Comparison of ENCODE assay signal across 20 cellular contexts in genomic region chr5:154260224-154260859, GRCh38.
DNase-seq lines count a peak whose midpoint lies in the region; ATAC-seq and TF ChIP-seq lines count a peak whose summit lies in the region.
"Had no signal": no experiment of that assay in that cellular context is flagged by ENCODE, and none has a peak within 500 bp of the region (broad histone marks: within the 10 kb centered on the region; RNA-seq: fewer than 3 reads in every experiment).

No MANE protein-coding gene starts in this region.

- CTCF ChIA-PET in Calu3 (lab: Charles Lee) = no interaction called here

- no TSS peak for BruUV-seq in Calu3 (replicated peaks; lab: Mats Ljungman, UMichigan)

- no peak overlapping the region for H3K27ac ChIP-seq in lower lobe of right lung
- no peak overlapping the region for H3K27ac ChIP-seq in effector memory CD4-positive, alpha-beta T cell (ENCODE audit: insufficient read depth, low read length, poor library complexity, severe bottlenecking)
- H3K27ac ChIP-seq: upper lobe of left lung had no signal

- H3K4me3 Mint-ChIP-seq in nephron (no peak overlapping the region), Calu3 (ENCODE audit: low read depth, unreplicated experiment) (no peak overlapping the region)
- H3K4me3 Mint-ChIP-seq: activated B cell treated with CpG ODN at 0.5 μM for 24 hours; activated naive CD8-positive, alpha-beta T cell treated with anti-CD3 and anti-CD28 coated beads, Interleukin-2, amount 10 ng/mL, durations not matched to agents 7 days and 5 days; activated T-helper 1 cell treated with anti-CD3 and anti-CD28 coated beads, Interleukin-12 subunit alpha, Interleukin-12 subunit beta, Interleukin-2, Interleukin-4 antibody, amounts not matched to agents 30 ng/mL and 10 ng/mL and 1 ng/mL, durations not matched to agents 14 hours and 24 hours and 36 hours; CD8-positive, alpha-beta T cell; stimulated activated naive CD8-positive, alpha-beta T cell treated with anti-CD3 and anti-CD28 coated beads, Interleukin-15, amount 100 ng/mL, for 72 hours had no signal

- no peaks in the 10 kb centered on the region for H3K9me3 Mint-ChIP-seq in nephron
- no peaks in the 10 kb centered on the region for H3K9me3 Mint-ChIP-seq in Calu3 (ENCODE audit: low read depth, unreplicated experiment)
- H3K9me3 Mint-ChIP-seq: activated B cell treated with CpG ODN at 0.5 μM for 24 hours; activated naive CD8-positive, alpha-beta T cell treated with anti-CD3 and anti-CD28 coated beads, Interleukin-2, amount 10 ng/mL, durations not matched to agents 7 days and 5 days; activated T-helper 1 cell treated with anti-CD3 and anti-CD28 coated beads, Interleukin-12 subunit alpha, Interleukin-12 subunit beta, Interleukin-2, Interleukin-4 antibody, amounts not matched to agents 30 ng/mL and 10 ng/mL and 1 ng/mL, durations not matched to agents 14 hours and 24 hours and 36 hours; CD8-positive, alpha-beta T cell; stimulated activated naive CD8-positive, alpha-beta T cell treated with anti-CD3 and anti-CD28 coated beads, Interleukin-15, amount 100 ng/mL, for 72 hours had no signal

- H3K36me3 Mint-ChIP-seq in nephron (ENCODE audit: low read depth) = peaks cover 4% of the 10 kb centered on the region
- H3K36me3 Mint-ChIP-seq in Calu3 (ENCODE audit: insufficient read depth, unreplicated experiment) = peaks cover 2% of the 10 kb centered on the region

- H3K27ac Mint-ChIP-seq in nephron (peak overlapping the region; percentile 78 to 83 (median 78)), Calu3 (ENCODE audit: unreplicated experiment) (no peak overlapping the region)
- H3K27ac Mint-ChIP-seq: activated B cell treated with CpG ODN at 0.5 μM for 24 hours; activated naive CD8-positive, alpha-beta T cell treated with anti-CD3 and anti-CD28 coated beads, Interleukin-2, amount 10 ng/mL, durations not matched to agents 7 days and 5 days; activated T-helper 1 cell treated with anti-CD3 and anti-CD28 coated beads, Interleukin-12 subunit alpha, Interleukin-12 subunit beta, Interleukin-2, Interleukin-4 antibody, amounts not matched to agents 30 ng/mL and 10 ng/mL and 1 ng/mL, durations not matched to agents 14 hours and 24 hours and 36 hours; CD8-positive, alpha-beta T cell had no signal

- peak; percentile 79 for DNase-seq in AG20443 (ENCODE audit: low spot score)
- DNase-seq in MG63 = peak; percentile 24
- DNase-seq in choroid plexus epithelial cell (ENCODE audit: low read depth) = peak; percentile 42
- no peak for DNase-seq in lower lobe of right lung
- DNase-seq in effector memory CD4-positive, alpha-beta T cell = no peak
- DNase-seq in NCI-H2029 treated with DMSO at 0.1 percent for 48 hours (lab: John Stamatoyannopoulos, UW) = no peak
- no peak for DNase-seq in Calu3
- DNase-seq: activated B cell treated with CpG ODN at 0.5 μM for 24 hours; activated naive CD8-positive, alpha-beta T cell treated with anti-CD3 and anti-CD28 coated beads, Interleukin-2, amount 10 ng/mL, durations not matched to agents 7 days and 5 days; caudate nucleus; CD8-positive, alpha-beta T cell; effector CD8-positive, alpha-beta T cell; hypothalamus; kidney glomerular epithelial cell; NCI-H187 treated with DMSO at 0.1 percent for 48 hours; NCI-H446; stimulated activated naive CD8-positive, alpha-beta T cell treated with anti-CD3 and anti-CD28 coated beads, Interleukin-15, amount 100 ng/mL, for 72 hours; upper lobe of left lung had no signal

- no peak for ATAC-seq in lower lobe of right lung
- ATAC-seq: CD8-positive, alpha-beta T cell; stimulated activated naive CD8-positive, alpha-beta T cell treated with anti-CD3 and anti-CD28 coated beads, Interleukin-15, amount 100 ng/mL, for 72 hours had no signal

- no peak for TF ChIP-seq CTCF in choroid plexus epithelial cell (conservative IDR thresholded peaks at IDR 0.05; ENCODE audit: low read depth, low read length)
- no peak for TF ChIP-seq CTCF in nephron (IDR thresholded peaks at IDR 0.05; ENCODE audit: unreplicated experiment in 3 of 3)
- TF ChIP-seq CTCF in lower lobe of right lung (IDR thresholded peaks at IDR 0.05) = no peak
- no peak for TF ChIP-seq CTCF in Calu3 (IDR thresholded peaks at IDR 0.05; ENCODE audit: unreplicated experiment)

- peaks cover 15% of the 10 kb centered on the region for H3K27me3 Mint-ChIP-seq in nephron (ENCODE audit: low read depth)
- no peaks in the 10 kb centered on the region for H3K27me3 Mint-ChIP-seq in Calu3 (ENCODE audit: unreplicated experiment)
- H3K27me3 Mint-ChIP-seq: activated B cell treated with CpG ODN at 0.5 μM for 24 hours; stimulated activated naive CD8-positive, alpha-beta T cell treated with anti-CD3 and anti-CD28 coated beads, Interleukin-15, amount 100 ng/mL, for 72 hours had no signal

- H3K27me3 ChIP-seq in MG63 (no peaks in the 10 kb centered on the region), lower lobe of right lung (ENCODE audit: low read depth) (no peaks in the 10 kb centered on the region)
- no peaks in the 10 kb centered on the region for H3K27me3 ChIP-seq in effector memory CD4-positive, alpha-beta T cell (replicated peaks; ENCODE audit: control insufficient read depth, insufficient read depth, low read length, poor library complexity, severe bottlenecking)
- H3K27me3 ChIP-seq: upper lobe of left lung had no signal

- intact Hi-C loops in lower lobe of right lung (cut with DNase I) (no loop called here), Calu3 (cut with micrococcal nuclease; ENCODE audit: unreplicated experiment) (no loop called here)

- no peaks in the 10 kb centered on the region for H3K36me3 ChIP-seq in MG63
- H3K36me3 ChIP-seq in lower lobe of right lung = no peaks in the 10 kb centered on the region
- H3K36me3 ChIP-seq in effector memory CD4-positive, alpha-beta T cell (ENCODE audit: control insufficient read depth, insufficient read depth, low read length) = no peaks in the 10 kb centered on the region
- H3K36me3 ChIP-seq: upper lobe of left lung had no signal

- H3K9me3 ChIP-seq in MG63 (no peaks in the 10 kb centered on the region), lower lobe of right lung (no peaks in the 10 kb centered on the region)
- no peaks in the 10 kb centered on the region for H3K9me3 ChIP-seq in effector memory CD4-positive, alpha-beta T cell (ENCODE audit: control insufficient read depth, low read length)
- H3K9me3 ChIP-seq: upper lobe of left lung had no signal

- H3K4me3 ChIP-seq in MG63 (no peak overlapping the region), choroid plexus epithelial cell (ENCODE audit: low read depth, low read length) (no peak overlapping the region), lower lobe of right lung (no peak overlapping the region)
- no peak overlapping the region for H3K4me3 ChIP-seq in effector memory CD4-positive, alpha-beta T cell (ENCODE audit: insufficient read depth, low read depth, low read length, poor library complexity, severe bottlenecking)
- H3K4me3 ChIP-seq: upper lobe of left lung had no signal

- peaks cover 14% of the 10 kb centered on the region for H3K4me1 ChIP-seq in lower lobe of right lung
- H3K4me1 ChIP-seq in effector memory CD4-positive, alpha-beta T cell (ENCODE audit: control insufficient read depth, insufficient read depth, low read length, poor library complexity, severe bottlenecking) = no peaks in the 10 kb centered on the region

- H3K4me1 Mint-ChIP-seq in nephron (peaks cover 47% of the 10 kb centered on the region), Calu3 (ENCODE audit: low read depth, unreplicated experiment) (peaks cover 19% of the 10 kb centered on the region)

Comparison
In these comparisons a context has a peak if more than half of its experiments do, and no peak if none do; other contexts are left out.
1. DNase-seq: peak in AG20443 (single experiment), MG63 (single experiment) and choroid plexus epithelial cell (single experiment); none in lower lobe of right lung (single experiment), effector memory CD4-positive, alpha-beta T cell (0 of 3), NCI-H2029 treated with DMSO at 0.1 percent for 48 hours (single experiment) and Calu3 (single experiment).